ENCODE assay signal across 8 cellular contexts in the genomic region with DNA sequence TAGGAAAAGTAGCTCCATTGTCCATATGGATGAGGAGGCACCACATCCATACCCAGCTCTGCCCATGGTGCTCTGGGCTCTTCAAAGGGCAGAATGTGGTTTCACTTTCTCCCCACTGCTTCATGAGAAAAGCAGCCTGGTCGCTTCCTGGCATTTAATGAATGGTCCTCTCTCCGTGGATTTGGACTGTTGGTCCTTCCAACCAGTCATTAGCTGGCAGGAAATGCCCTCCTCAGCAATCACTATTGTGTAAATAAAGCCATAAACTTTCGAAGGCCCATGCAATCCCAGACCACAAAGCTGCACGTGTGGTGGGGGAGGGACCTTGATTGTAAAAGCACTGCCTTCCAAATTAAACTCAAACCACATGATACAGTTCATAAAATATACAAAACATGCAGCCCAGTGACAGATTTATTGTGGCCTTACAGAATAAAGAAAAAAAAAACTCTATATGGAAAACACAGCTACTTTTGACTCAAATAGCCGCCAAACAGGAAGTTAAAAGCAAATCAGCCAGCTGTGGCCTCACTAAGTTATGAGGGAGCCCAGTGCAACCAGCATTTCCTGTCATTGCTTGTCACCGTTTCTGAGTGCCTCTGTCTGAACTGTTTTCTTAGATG. TPM values are rescaled to one million over a fixed set of nuclear protein-coding genes. Genes with fewer than 3 reads are reported as not detected.
DNase-seq lines count a peak whose midpoint lies in the region; ATAC-seq, FAIRE-seq and TF ChIP-seq lines count a peak whose summit lies in the region.

No MANE protein-coding gene starts in this region.

- peak; percentile 57 for DNase-seq in COLO668 (lab: John Stamatoyannopoulos, UW; ENCODE audit: unreplicated experiment)
- no peak for DNase-seq in GM19239 (ENCODE audit: insufficient read length, low spot score)
- peak; percentile 89 for DNase-seq in NOMO-1 treated with dmso at 0.1 percent for 144 hours (lab: John Stamatoyannopoulos, UW; ENCODE audit: unreplicated experiment)
- DNase-seq in activated naive CD4-positive, alpha-beta T cell treated with anti-CD3 and anti-CD28 coated beads, Interleukin-2, amount 50 U/mL, for 16 hours, result peak; percentile 17
- DNase-seq in heart right ventricle, result peak in 1 of 2 donors; percentile 10
- peak; percentile 75 for DNase-seq in small intestine
- no peak for DNase-seq in NCI-H128 (lab: John Stamatoyannopoulos, UW; ENCODE audit: unreplicated experiment)

- 20 to 34% methylated on average over 6 of the region's 6 CpGs for whole genome bisulfite sequencing in heart right ventricle, 2 donors
- 2 to 4% (median 2%) methylated on average over 6 of the region's 6 CpGs for WGBS in small intestine, 3 donors

- H3K27ac ChIP-seq in heart right ventricle (peak overlapping the region in 9 of 10 donors; percentile 26 to 78 (median 54)), small intestine (ENCODE audit: low read depth in 1 of 2, low read length in 1 of 2) (peak overlapping the region; percentile 78 to 91)

- intact Hi-C loops in heart right ventricle (cut with DNase I), result loop anchor here in 2 of 10 donors (1.0 to 10.0 kb wide), 2 partner anchors 9 to 266 kb away; a partner anchor contains a TSS

- peaks cover 0 to 22% (median 4%) of the 10 kb centered on the region in 9 donors for H3K4me1 ChIP-seq in heart right ventricle
- H3K4me1 ChIP-seq in small intestine (ENCODE audit: control insufficient read depth in 2 of 2, insufficient read depth in 1 of 2, low read depth in 1 of 2, low read length in 1 of 2), result no peaks in the 10 kb centered on the region

- H3K36me3 ChIP-seq in heart right ventricle (no peaks in the 10 kb centered on the region), small intestine (ENCODE audit: control insufficient read depth in 2 of 2, insufficient read depth in 2 of 2, low read length in 2 of 2) (no peaks in the 10 kb centered on the region)

- no peak for TF ChIP-seq CTCF in heart right ventricle (IDR thresholded peaks at IDR 0.05)

- H3K4me3 ChIP-seq in heart right ventricle (peak overlapping the region in 6 of 10 donors; percentile 23 to 43 (median 30)), small intestine (ENCODE audit: low read depth in 1 of 2, low read length in 2 of 2) (peak overlapping the region in 1 of 2 donors; percentile 45)

- peak; percentile 95 for FAIRE-seq in GM19239 (lab: Jason Lieb, UNC)
- no peak for FAIRE-seq in small intestine (lab: Jason Lieb, UNC)

- peaks cover 0 to 10% (median 0%) of the 10 kb centered on the region in 7 donors for H3K27me3 ChIP-seq in heart right ventricle
- no peaks in the 10 kb centered on the region for H3K27me3 ChIP-seq in small intestine (ENCODE audit: control insufficient read depth in 2 of 2, insufficient read depth in 2 of 2, low read length in 2 of 2)

- ATAC-seq in HG03175 (IDR thresholded peaks at IDR 0.05; ENCODE audit: unreplicated experiment), result peak; percentile 90
- peak in 6 of 8 donors; percentile 49 to 84 (median 64) for ATAC-seq in heart right ventricle

- H3K9me3 ChIP-seq in heart right ventricle (no peaks in the 10 kb centered on the region), small intestine (ENCODE audit: control insufficient read depth, low read depth) (no peaks in the 10 kb centered on the region)

RNA-seq across cellular contexts. Expression of a gene that starts 8.1 kb away (rescaled TPM):
- 10 to 100 TPM in 2 of 10 donors, 1 to 10 TPM in 8; 3.1 to 41.9 (median 6.1) TPM for total RNA-seq in heart right ventricle
- polyA plus RNA-seq in heart right ventricle, result 1 to 10 TPM in 1 of 2 donors, under 1 TPM in 1; 0.51 to 2.0 TPM
- 1 to 10 TPM; 2.7 to 5.7 (median 4.2) TPM for polyA plus RNA-seq in small intestine

Comparison
In these comparisons a context has a peak if more than half of its experiments do, and no peak if none do; other contexts are left out.
1. DNase-seq: peak in COLO668 (single experiment), NOMO-1 treated with dmso at 0.1 percent for 144 hours (single experiment), activated naive CD4-positive, alpha-beta T cell treated with anti-CD3 and anti-CD28 coated beads, Interleukin-2, amount 50 U/mL, for 16 hours (single experiment) and small intestine (single experiment); none in GM19239 (single experiment) and NCI-H128 (single experiment).